Comparison of ENCODE assay signal across 26 cellular contexts in the genomic region with DNA sequence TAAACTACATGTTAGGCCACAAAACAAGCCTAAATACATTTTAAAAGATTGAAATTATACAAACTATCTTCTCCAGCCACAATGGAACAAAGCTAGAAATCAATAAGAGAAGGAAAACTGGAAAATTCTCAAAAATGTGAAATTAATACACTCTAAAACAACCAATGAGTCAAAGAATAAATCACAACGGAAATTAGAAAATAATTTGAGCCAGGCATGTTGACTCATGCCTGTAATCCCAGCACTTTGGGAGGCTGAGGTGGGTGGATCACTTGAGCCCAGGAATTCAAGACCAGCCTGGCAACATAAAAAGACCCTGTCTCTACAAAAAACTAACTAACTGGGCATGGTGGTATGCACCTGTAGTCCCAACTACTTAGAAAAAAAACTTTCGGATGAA. TPM values are rescaled to one million over a fixed set of nuclear protein-coding genes. Genes with fewer than 3 reads are reported as not detected.
"Had no signal": no experiment of that assay in that cellular context is flagged by ENCODE, and none has a peak within 500 bp of the region (broad histone marks: within the 10 kb centered on the region; RNA-seq: fewer than 3 reads in every experiment).

No MANE protein-coding gene starts in this region.

- H3K36me3 ChIP-seq: MG63, Peyer's patch had no signal

- H3K9me3 ChIP-seq: Peyer's patch, SK-N-SH had no signal

- DNase-seq: IMR-90, Karpas-422, KG1, MG63, NCI-H1092, NCI-H1105 treated with DMSO at 0.1 percent for 48 hours, NCI-H1417 treated with DMSO at 0.1 percent for 48 hours, NCI-H146, NCI-H1694 treated with DMSO at 0.1 percent for 48 hours, NCI-H1930, NCI-H2081, NCI-H2107, NCI-H226, NCI-H446, NCI-H510A, NCI-H524 treated with DMSO at 0.1 percent for 48 hours, NCI-H69, NCI-H774, PC-9, Peyer's patch, Right ventricle myocardium superior, SK-N-SH, SW 1271 had no signal

- H3K27ac ChIP-seq: HL-60, PC-9, Peyer's patch had no signal

- H3K4me3 ChIP-seq: MG63, PC-9, Peyer's patch had no signal

- H3K9ac ChIP-seq: SK-N-SH had no signal

- H3K4me2 ChIP-seq: PC-9, SK-N-SH had no signal

- H2AFZ ChIP-seq: PC-9 had no signal

- H3K27me3 ChIP-seq: Peyer's patch had no signal

- H3K9me2 ChIP-seq: SK-N-SH had no signal

- H3K4me1 ChIP-seq: Peyer's patch had no signal

RNA-seq across cellular contexts. Expression of gene WFDC13, which starts 6.3 kb away (rescaled TPM):
- total RNA-seq: IMR-90, PC-9, Peyer's patch, Right ventricle myocardium superior, RPMI7951, SK-MEL-5 had no signal
- polyA plus RNA-seq: IMR-90, SK-N-SH had no signal

RNA-seq across cellular contexts. Expression of gene WFDC10B, which starts 9.3 kb away (rescaled TPM):
- total RNA-seq: IMR-90, PC-9, Peyer's patch, Right ventricle myocardium superior, SK-MEL-5 had no signal
- polyA plus RNA-seq: IMR-90, SK-N-SH had no signal

RNA-seq across cellular contexts. Expression of gene WFDC11, which starts 25.5 kb away (rescaled TPM):
- total RNA-seq: IMR-90, PC-9, Peyer's patch, Right ventricle myocardium superior, RPMI7951, SK-MEL-5 had no signal
- polyA plus RNA-seq: IMR-90, SK-N-SH had no signal

RNA-seq across cellular contexts. Expression of gene SPINT4, which starts 26.7 kb away (rescaled TPM):
- total RNA-seq: IMR-90, PC-9, Peyer's patch, Right ventricle myocardium superior, RPMI7951, SK-MEL-5 had no signal
- polyA plus RNA-seq: IMR-90, SK-N-SH had no signal
